ENCODE assay signal across 26 cellular contexts in the genomic region with DNA sequence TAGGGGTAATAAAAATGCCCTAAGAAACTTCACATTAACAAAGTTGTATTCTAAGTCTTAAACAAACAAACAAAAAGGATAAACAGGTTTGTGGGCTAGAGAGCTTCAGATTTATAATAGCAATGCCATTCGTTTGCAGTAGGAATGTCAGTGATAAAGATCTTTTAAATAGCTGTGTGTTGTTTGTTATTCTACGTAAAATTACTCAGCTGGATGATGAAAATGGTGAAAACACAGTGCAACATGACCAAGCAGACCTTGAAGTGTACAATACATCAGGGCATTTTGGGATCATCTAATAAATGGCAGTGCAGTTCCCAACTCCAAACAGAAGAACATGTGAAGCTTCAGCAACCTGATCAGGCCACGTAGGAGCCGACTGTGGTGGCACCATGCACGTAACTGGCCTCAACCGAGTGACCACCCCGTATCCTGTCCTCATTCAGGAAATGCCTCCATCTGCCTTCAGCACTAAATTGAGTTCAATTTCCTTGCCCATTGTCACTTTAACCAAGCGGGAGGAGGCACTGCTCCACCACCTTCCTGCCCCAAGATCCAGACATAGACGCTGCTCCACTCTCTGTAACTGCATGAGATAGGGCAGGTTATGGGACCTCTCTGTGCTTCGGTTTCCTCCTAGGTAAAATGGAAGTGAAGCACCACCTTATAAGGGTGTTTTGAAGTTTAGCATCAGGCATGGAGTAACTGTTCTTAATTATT.
DNase-seq lines count a peak whose midpoint lies in the region; ATAC-seq and FAIRE-seq lines count a peak whose summit lies in the region.
"Had no signal": no experiment of that assay in that cellular context is flagged by ENCODE, and none has a peak within 500 bp of the region (broad histone marks: within the 10 kb centered on the region; RNA-seq: fewer than 3 reads in every experiment).

No MANE protein-coding gene starts in this region.

- no peak overlapping the region for H3K27ac ChIP-seq in caudate nucleus (ENCODE audit: low read depth, low read length)
- H3K27ac ChIP-seq: prostate gland, spleen had no signal

- no peak for ATAC-seq in GM21825 (IDR thresholded peaks at IDR 0.05; ENCODE audit: unreplicated experiment)
- ATAC-seq: activated CD8-positive, alpha-beta T cell treated with anti-CD3 and anti-CD28 coated beads, Interleukin-2, amount 10 ng/mL, durations not matched to agents 7 days and 5 days; activated naive CD4-positive, alpha-beta T cell treated with anti-CD3 and anti-CD28 coated beads, Interleukin-2, amount 50 U/mL, for 72 hours; activated T-cell treated with anti-CD3 and anti-CD28 coated beads, Interleukin-2, amount 50 U/mL, for 72 hours; T-helper 17 cell had no signal

- FAIRE-seq in endometrium (lab: Jason Lieb, UNC), result peak; percentile 92

- DNase-seq in ELR (ENCODE audit: low read depth), result peak; percentile 86
- DNase-seq in SW480 (ENCODE audit: low spot score), result peak; percentile 65
- DNase-seq in non-pigmented ciliary epithelial cell (ENCODE audit: low read depth), result peak; percentile 51
- DNase-seq in caudate nucleus (lab: John Stamatoyannopoulos, UW), result no peak
- no peak for DNase-seq in NK-92 (lab: John Stamatoyannopoulos, UW; ENCODE audit: unreplicated experiment)
- no peak for DNase-seq in AG20443 (ENCODE audit: low spot score)
- DNase-seq: activated CD8-positive, alpha-beta T cell treated with anti-CD3 and anti-CD28 coated beads, Interleukin-2, amount 10 ng/mL, durations not matched to agents 7 days and 5 days; activated T-cell treated with anti-CD3 and anti-CD28 coated beads, Interleukin-2, amount 50 U/mL, for 72 hours; C1 segment of cervical spinal cord; DMS53; effector CD8-positive, alpha-beta T cell; GOT3; hippocampal formation; KG1; midbrain; NCI-H1092 treated with DMSO at 0.1 percent for 48 hours; NCI-H2081 treated with DMSO at 0.1 percent for 48 hours; NCI-H526 treated with DMSO at 0.1 percent for 48 hours; nephron progenitor cell; SIG-M5; spleen; T-helper 17 cell had no signal

Comparison
In these comparisons a context has a peak if more than half of its experiments do, and no peak if none do; other contexts are left out.
1. DNase-seq: peak in ELR (single experiment), SW480 (single experiment) and non-pigmented ciliary epithelial cell (single experiment); none in caudate nucleus (0 of 61), NK-92 (single experiment) and AG20443 (single experiment).